Comparison of ENCODE assay signal across 8 cellular contexts in the genomic region with DNA sequence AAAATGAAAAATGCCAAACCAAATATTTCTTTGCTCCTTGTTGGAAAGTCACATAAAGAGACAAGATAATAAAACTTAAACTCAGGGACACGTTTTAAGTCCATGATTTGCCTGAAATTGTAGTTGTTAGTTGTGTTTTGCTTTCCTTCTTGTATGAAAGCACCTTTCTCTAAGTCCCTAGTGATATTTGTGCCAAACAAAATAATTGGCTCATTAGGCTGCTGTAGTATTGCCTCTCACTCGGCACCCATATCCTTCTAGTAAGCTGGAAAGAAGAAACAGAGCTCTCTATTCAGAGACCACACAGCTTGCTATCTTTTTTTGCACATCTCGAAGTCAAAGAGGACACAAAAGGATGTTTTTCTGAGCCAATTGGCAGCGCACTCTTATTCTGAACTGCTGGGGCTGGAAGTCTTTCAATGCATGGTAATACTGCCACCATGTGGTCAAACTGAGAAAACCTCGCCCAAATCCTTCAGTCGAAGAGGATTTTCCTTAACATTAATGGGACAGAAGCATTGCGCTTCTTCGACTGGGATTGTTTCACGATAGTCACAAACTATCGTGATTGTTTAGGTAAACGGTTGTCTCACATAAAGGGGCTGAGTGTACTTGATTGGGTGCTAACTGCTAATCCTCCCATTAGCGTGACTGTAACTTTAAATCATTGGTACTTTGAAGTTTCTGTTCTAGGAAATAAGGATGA.
DNase-seq lines count a peak whose midpoint lies in the region; ATAC-seq and TF ChIP-seq lines count a peak whose summit lies in the region.

No MANE protein-coding gene starts in this region.

- CTCF ChIA-PET in OCI-LY7 (lab: Charles Lee; ENCODE audit: unreplicated experiment), result no interaction called here

- H3K36me3 ChIP-seq in DOHH2 (ENCODE audit: control insufficient read depth, low read length), result no peaks in the 10 kb centered on the region
- no peaks in the 10 kb centered on the region for H3K36me3 ChIP-seq in OCI-LY7 (ENCODE audit: insufficient read depth, low read length)
- no peaks in the 10 kb centered on the region for H3K36me3 ChIP-seq in neural progenitor cell
- H3K36me3 ChIP-seq in tibial nerve, result no peaks in the 10 kb centered on the region

- no peak overlapping the region for H3K9ac ChIP-seq in neural progenitor cell

- no TSS peak for BruUV-seq in OCI-LY7 (replicated peaks; lab: Mats Ljungman, UMichigan)

- POLR2A ChIA-PET in OCI-LY7 (lab: Charles Lee), result interaction anchor here (0.7 kb wide), 1 partner anchor 777 kb away, joined by 3 read pairs; no protein-coding TSS in a partner anchor

- H3K4me3 Mint-ChIP-seq in activated T-cell treated with anti-CD3 and anti-CD28 coated beads, Interleukin-2, amount 50 U/mL, for 4 hours, result no peak overlapping the region
- H3K4me3 Mint-ChIP-seq in neural progenitor cell, result peak overlapping the region; percentile 22

- H3K27ac Mint-ChIP-seq in neural progenitor cell, result no peak overlapping the region

- H3K9me3 Mint-ChIP-seq in activated T-cell treated with anti-CD3 and anti-CD28 coated beads, Interleukin-2, amount 50 U/mL, for 4 hours, result no peaks in the 10 kb centered on the region
- no peaks in the 10 kb centered on the region for H3K9me3 Mint-ChIP-seq in neural progenitor cell

- intact Hi-C loops in OCI-LY7 (cut with micrococcal nuclease; ENCODE audit: unreplicated experiment), result loop anchor here (5.0 to 10.0 kb wide), 4 partner anchors 529 to 1041 kb away; no protein-coding TSS in a partner anchor

- H3K9me3 ChIP-seq in DOHH2 (ENCODE audit: control insufficient read depth, insufficient read depth, low read length), result no peaks in the 10 kb centered on the region
- no peaks in the 10 kb centered on the region for H3K9me3 ChIP-seq in OCI-LY7 (ENCODE audit: low read length)
- H3K9me3 ChIP-seq in neural progenitor cell (ENCODE audit: low read depth), result no peaks in the 10 kb centered on the region
- H3K9me3 ChIP-seq in tibial nerve, result peaks cover 0 to 6% (median 0%) of the 10 kb centered on the region in 4 donors

- H3F3A ChIP-seq in DOHH2 (ENCODE audit: control insufficient read depth, insufficient read depth) (no peaks in the 10 kb centered on the region), neural progenitor cell (ENCODE audit: low read depth) (no peaks in the 10 kb centered on the region)

- peaks cover 6% of the 10 kb centered on the region; the same call in 1 of the 2 replicates for H3K27me3 ChIP-seq in DOHH2 (ENCODE audit: control insufficient read depth, low read length)
- peaks cover 15% of the 10 kb centered on the region for H3K27me3 ChIP-seq in neural progenitor cell
- no peaks in the 10 kb centered on the region for H3K27me3 ChIP-seq in tibial nerve

- H3K4me1 ChIP-seq in DOHH2 (ENCODE audit: control insufficient read depth, low read length), result no peaks in the 10 kb centered on the region
- H3K4me1 ChIP-seq in OCI-LY7 (ENCODE audit: insufficient read depth, low read length, poor library complexity, severe bottlenecking), result no peaks in the 10 kb centered on the region
- peaks cover 7% of the 10 kb centered on the region for H3K4me1 ChIP-seq in neural progenitor cell
- peaks cover 0 to 7% (median 6%) of the 10 kb centered on the region in 4 donors for H3K4me1 ChIP-seq in tibial nerve

- H4K20me1 ChIP-seq in DOHH2 (ENCODE audit: control insufficient read depth, insufficient read depth, low read depth, low read length) (no peaks in the 10 kb centered on the region), OCI-LY7 (ENCODE audit: insufficient read depth, low read length) (no peaks in the 10 kb centered on the region), neural progenitor cell (ENCODE audit: low read depth) (no peaks in the 10 kb centered on the region)

- H3K4me3 ChIP-seq in DOHH2 (ENCODE audit: low read length) (no peak overlapping the region), OCI-LY7 (ENCODE audit: low read depth, low read length, poor library complexity, severe bottlenecking) (no peak overlapping the region), neural progenitor cell (no peak overlapping the region), tibial nerve (no peak overlapping the region)

- TF ChIP-seq CTCF in DOHH2 (IDR thresholded peaks at IDR 0.05; ENCODE audit: low read depth, low read length, poor library complexity, severe bottlenecking), result peak; percentile 80
- TF ChIP-seq CTCF in OCI-LY7 (conservative IDR thresholded peaks at IDR 0.05; ENCODE audit: low read length), result peak; percentile 91
- TF ChIP-seq CTCF in neural progenitor cell (IDR thresholded peaks at IDR 0.05), result peak; percentile 95
- TF ChIP-seq CTCF in tibial nerve (IDR thresholded peaks at IDR 0.05), result peak; percentile 65 to 81 (median 74)

- peak; percentile 89 for ATAC-seq in GM21526 (IDR thresholded peaks at IDR 0.05; ENCODE audit: low FRiP score, unreplicated experiment)
- no peak for ATAC-seq in activated T-cell treated with anti-CD3 and anti-CD28 coated beads, Interleukin-2, amount 50 U/mL, for 4 hours

- H3K79me2 ChIP-seq in DOHH2 (ENCODE audit: control insufficient read depth, low read length) (no peaks in the 10 kb centered on the region), OCI-LY7 (ENCODE audit: insufficient read depth, low read depth, low read length) (no peaks in the 10 kb centered on the region), neural progenitor cell (ENCODE audit: low read depth) (no peaks in the 10 kb centered on the region)

- H3K4me1 Mint-ChIP-seq in activated T-cell treated with anti-CD3 and anti-CD28 coated beads, Interleukin-2, amount 50 U/mL, for 4 hours (ENCODE audit: low read depth), result peaks cover 4% of the 10 kb centered on the region
- peaks cover 12% of the 10 kb centered on the region for H3K4me1 Mint-ChIP-seq in neural progenitor cell

- H3K9me2 ChIP-seq in DOHH2 (replicated peaks; ENCODE audit: control insufficient read depth, low read length) (no peaks in the 10 kb centered on the region), OCI-LY7 (ENCODE audit: insufficient read depth, low read length) (no peaks in the 10 kb centered on the region)

- no peaks in the 10 kb centered on the region for H3K36me3 Mint-ChIP-seq in activated T-cell treated with anti-CD3 and anti-CD28 coated beads, Interleukin-2, amount 50 U/mL, for 4 hours (ENCODE audit: insufficient read depth)
- no peaks in the 10 kb centered on the region for H3K36me3 Mint-ChIP-seq in neural progenitor cell

- no peak for TF ChIP-seq POLR2A in tibial nerve (IDR thresholded peaks at IDR 0.05)

- WGBS in tibial nerve, 2 donors, result 4 to 8% methylated on average over 12 of the region's 12 CpGs

- H2AFZ ChIP-seq in OCI-LY7 (ENCODE audit: low read length) (no peak overlapping the region), neural progenitor cell (replicated peaks) (peak overlapping the region; percentile 61)

- H3K27ac ChIP-seq in DOHH2 (ENCODE audit: low read depth, low read length) (no peak overlapping the region), OCI-LY7 (ENCODE audit: low read depth, low read length, poor library complexity, severe bottlenecking) (no peak overlapping the region), neural progenitor cell (no peak overlapping the region), tibial nerve (no peak overlapping the region)

- TF ChIP-seq EP300 in tibial nerve (IDR thresholded peaks at IDR 0.05), result no peak

- H3K27me3 Mint-ChIP-seq in activated T-cell treated with anti-CD3 and anti-CD28 coated beads, Interleukin-2, amount 50 U/mL, for 4 hours (ENCODE audit: low read depth), result peaks cover 14% of the 10 kb centered on the region
- H3K27me3 Mint-ChIP-seq in neural progenitor cell (ENCODE audit: insufficient read depth, low read depth), result no peaks in the 10 kb centered on the region

- H3K4me2 ChIP-seq in DOHH2 (ENCODE audit: low read length) (0 out of 2 replicates have a peak overlapping the region, but pooled peaks have one; percentile 13), OCI-LY7 (ENCODE audit: low read length) (no peak overlapping the region), neural progenitor cell (peak overlapping the region; percentile 58)

- DNase-seq in HuH-7.5 (ENCODE audit: low spot score), result peak; percentile 55
- peak; percentile 71 for DNase-seq in OCI-LY7 (ENCODE audit: low spot score)
- peak; percentile 18 for DNase-seq in activated T-cell treated with anti-CD3 and anti-CD28 coated beads, Interleukin-2, amount 50 U/mL, for 4 hours
- peak; percentile 64 for DNase-seq in fibroblast of gingiva (ENCODE audit: low read depth)
- peak; percentile 91 for DNase-seq in neural progenitor cell (ENCODE audit: low spot score)
- peak; percentile 41 to 74 for DNase-seq in tibial nerve (ENCODE audit: low spot score in 2 of 2)

Comparison
In these comparisons a context has a peak if more than half of its experiments do, and no peak if none do; other contexts are left out.
1. DNase-seq: peak in every context shown above with its lines; median percentile 91 in neural progenitor cell; 71 in OCI-LY7; 64 in fibroblast of gingiva; 58 in tibial nerve; 55 in HuH-7.5; 18 in activated T-cell treated with anti-CD3 and anti-CD28 coated beads, Interleukin-2, amount 50 U/mL, for 4 hours.